14 cellular contexts compared by ENCODE assay signal in the genomic region with DNA sequence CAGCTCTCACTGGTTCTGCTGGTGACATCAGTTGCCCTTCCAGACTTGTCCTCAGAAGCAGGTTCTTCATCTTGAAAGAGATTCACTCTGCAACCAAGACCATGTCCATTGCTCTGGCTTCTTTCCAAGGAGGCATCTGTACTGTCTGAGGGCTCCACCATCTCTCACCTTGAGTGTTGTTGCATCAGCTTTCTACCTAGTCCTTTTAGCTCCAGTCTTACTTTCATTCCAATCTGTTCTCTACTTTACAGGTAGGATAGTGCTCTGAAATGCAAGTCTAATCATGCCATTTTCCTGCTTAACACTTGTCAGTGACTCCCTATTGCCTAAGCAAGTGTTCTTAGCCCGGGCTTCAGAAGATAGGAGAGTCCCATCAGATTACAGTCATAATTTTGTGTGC.
DNase-seq lines count a peak whose midpoint lies in the region; ATAC-seq, FAIRE-seq and TF ChIP-seq lines count a peak whose summit lies in the region.
"Had no signal": no experiment of that assay in that cellular context is flagged by ENCODE, and none has a peak within 500 bp of the region (broad histone marks: within the 10 kb centered on the region; RNA-seq: fewer than 3 reads in every experiment).

No MANE protein-coding gene starts in this region.

- no peaks in the 10 kb centered on the region for H3K36me3 ChIP-seq in BLaER1 treated with 17β-estradiol and CSF1 and Interleukin-3, amounts not matched to agents 10 nM and 100 nM
- H3K36me3 ChIP-seq in K562 (ENCODE audit: control insufficient read depth, insufficient read depth, low read length), result no peaks in the 10 kb centered on the region
- H3K36me3 ChIP-seq: HAP-1 had no signal

- peaks cover 18 to 42% (median 31%) of the 10 kb centered on the region in 10 experiments for H3K4me1 ChIP-seq in BLaER1 treated with 17β-estradiol and CSF1 and Interleukin-3, amounts not matched to agents 10 nM and 100 nM
- H3K4me1 ChIP-seq in K562 (replicated peaks in 1 of 2; ENCODE audit: control insufficient read depth in 2 of 2, insufficient read depth in 2 of 2, low read length in 2 of 2), result peaks cover 0 to 11% of the 10 kb centered on the region in 2 experiments; a peak in 3 of 5 replicates
- H3K4me1 ChIP-seq: Caco-2, HAP-1 had no signal

- TF ChIP-seq CTCF in K562 (IDR thresholded peaks at IDR 0.05 in 2 of 3, conservative IDR thresholded peaks at IDR 0.05 in 1 of 3; ENCODE audit: insufficient read depth in 2 of 3, low read depth in 1 of 3, low read length in 3 of 3), result no peak

- CTCF ChIA-PET in K562 (lab: Yijun Ruan, JAX; ENCODE audit: low intra/inter-chr PET ratio), result no interaction called here

- peak; percentile 29 for FAIRE-seq in K562 (lab: Jason Lieb, UNC)
- FAIRE-seq: D721Med, GM19239 had no signal

- no peaks in the 10 kb centered on the region for H3K79me2 ChIP-seq in K562 (ENCODE audit: control insufficient read depth, insufficient read depth, low read length)

- no peaks in the 10 kb centered on the region for H3K27me3 ChIP-seq in BLaER1 treated with 17β-estradiol and CSF1 and Interleukin-3, amounts not matched to agents 10 nM and 100 nM
- H3K27me3 ChIP-seq in K562 (ENCODE audit: control insufficient read depth in 2 of 2, insufficient read depth in 2 of 2, low read length in 2 of 2), result no peaks in the 10 kb centered on the region

- in situ Hi-C loops in K562 (cut with MboI), result no loop called here

- no peaks in the 10 kb centered on the region for H3K9me1 ChIP-seq in K562 (ENCODE audit: control insufficient read depth, insufficient read depth, low read length)

- intact Hi-C loops in K562 (cut with micrococcal nuclease), result no loop called here

- POLR2A ChIA-PET in K562 (lab: Yijun Ruan, JAX), result no interaction called here

- ATAC-seq in K562 (peak; percentile 68), GM18861 (IDR thresholded peaks at IDR 0.05; ENCODE audit: unreplicated experiment) (no peak), GM19452 (IDR thresholded peaks at IDR 0.05; ENCODE audit: unreplicated experiment) (no peak)

- no peak for TF ChIP-seq RAD21 in K562 (CRISPR knock-in tag; conservative IDR thresholded peaks at IDR 0.05 in 1 of 2, IDR thresholded peaks at IDR 0.05 in 1 of 2)

- TF ChIP-seq POLR2A in K562 (conservative IDR thresholded peaks at IDR 0.05), result no peak

- H3K9me3 ChIP-seq in BLaER1 treated with 17β-estradiol and CSF1 and Interleukin-3, amounts not matched to agents 10 nM and 100 nM (replicated peaks in 1 of 11), result peaks cover 18 to 48% (median 34%) of the 10 kb centered on the region in 11 experiments
- no peaks in the 10 kb centered on the region for H3K9me3 ChIP-seq in K562 (replicated peaks; ENCODE audit: control insufficient read depth, insufficient read depth, low read depth, low read length)
- H3K9me3 ChIP-seq: Caco-2, HAP-1 had no signal

- TF ChIP-seq EP300 in K562 (IDR thresholded peaks at IDR 0.05; ENCODE audit: low read length), result no peak

- no peaks in the 10 kb centered on the region for H4K20me1 ChIP-seq in BLaER1 treated with 17β-estradiol and CSF1 and Interleukin-3, amounts not matched to agents 10 nM and 100 nM
- H4K20me1 ChIP-seq in K562 (replicated peaks; ENCODE audit: control insufficient read depth, insufficient read depth, low read length), result no peaks in the 10 kb centered on the region

- no peak overlapping the region for H3K9ac ChIP-seq in BLaER1 treated with 17β-estradiol and CSF1 and Interleukin-3, amounts not matched to agents 10 nM and 100 nM
- no peak overlapping the region; a peak in 1 of 4 replicates for H3K9ac ChIP-seq in K562 (ENCODE audit: insufficient read depth in 1 of 2, low read depth in 2 of 2, low read length in 2 of 2)
- H3K9ac ChIP-seq: GM23248 had no signal

- H3K27ac ChIP-seq in BLaER1 treated with 17β-estradiol and CSF1 and Interleukin-3, amounts not matched to agents 10 nM and 100 nM, result peak overlapping the region in 2 of 11 experiments; percentile 22 to 72; a peak in 1 of 22 replicates
- H3K27ac ChIP-seq in K562 (ENCODE audit: extremely low read depth, low read depth, low read length) (no peak overlapping the region), epithelial cell of prostate (peak overlapping the region; percentile 21)
- H3K27ac ChIP-seq: C4-2B, GM23248 had no signal

- H3K4me3 ChIP-seq in BLaER1 treated with 17β-estradiol and CSF1 and Interleukin-3, amounts not matched to agents 10 nM and 100 nM, result no peak overlapping the region
- H3K4me3 ChIP-seq in K562, result no peak overlapping the region
- H3K4me3 ChIP-seq: GM23248, HAP-1 had no signal

- DNase-seq in K562 (ENCODE audit: extremely low read depth in 1 of 4, low spot score in 3 of 4) (no peak), epithelial cell of prostate (ENCODE audit: low read depth, low spot score) (no peak)
- DNase-seq in stimulated activated naive CD4-positive, alpha-beta T cell treated with Interleukin-2 at 50 U/mL for 16 hours (lab: John Stamatoyannopoulos, UW), result no peak
- DNase-seq: Caco-2; CD4-positive, alpha-beta T cell; GF-D8; GM23248 had no signal

- peak overlapping the region; percentile 60 for H2AFZ ChIP-seq in K562 (ENCODE audit: low read depth, low read length)
- H2AFZ ChIP-seq: GM23248 had no signal

- 0% methylated on average over 1 of the region's 1 CpG for WGBS in K562 (ENCODE audit: insufficient coverage, low coverage, missing lambda C conversion rate)

- H3K4me2 ChIP-seq in BLaER1 treated with 17β-estradiol and CSF1 and Interleukin-3, amounts not matched to agents 10 nM and 100 nM, result peak overlapping the region in 10 of 11 experiments; percentile 33 to 93 (median 72); a peak in 18 of 22 replicates
- H3K4me2 ChIP-seq in K562 (ENCODE audit: insufficient read depth, low read length), result no peak overlapping the region

- BruUV-seq in K562 (replicated peaks; lab: Mats Ljungman, UMichigan), result no TSS peak

TF ChIP-seq in K562, 482 proteins besides CTCF, POLR2A, EP300 and RAD21 (continues in another document):
- TF ChIP-seq CEBPG (CRISPR knock-in tag; IDR thresholded peaks at IDR 0.05) (peak; percentile 49; the same call in 1 of the 2 replicates), CEBPG (tag; conservative IDR thresholded peaks at IDR 0.05 in 1 of 2, IDR thresholded peaks at IDR 0.05 in 1 of 2) (peak; percentile 38 to 62; a peak in 3 of 4 replicates), HIVEP1 (CRISPR knock-in tag; IDR thresholded peaks at IDR 0.05) (peak; percentile 62; the same call in 1 of the 2 replicates), SMAD4 (CRISPR knock-in tag; conservative IDR thresholded peaks at IDR 0.05) (peak; percentile 37; the same call in 1 of the 2 replicates), CEBPB (tag; IDR thresholded peaks at IDR 0.05) (peak; percentile 53), ZNF140 (CRISPR knock-in tag; IDR thresholded peaks at IDR 0.05) (no peak), BRCA1 (IDR thresholded peaks at IDR 0.05) (no peak), BRCA1 (CRISPR knock-in tag; IDR thresholded peaks at IDR 0.05) (no peak)
- TF ChIP-seq, protein P1, sequence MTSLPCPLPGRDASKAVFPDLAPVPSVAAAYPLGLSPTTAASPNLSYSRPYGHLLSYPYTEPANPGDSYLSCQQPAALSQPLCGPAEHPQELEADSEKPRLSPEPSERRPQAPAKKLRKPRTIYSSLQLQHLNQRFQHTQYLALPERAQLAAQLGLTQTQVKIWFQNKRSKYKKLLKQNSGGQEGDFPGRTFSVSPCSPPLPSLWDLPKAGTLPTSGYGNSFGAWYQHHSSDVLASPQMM (CRISPR knock-in tag; IDR thresholded peaks at IDR 0.05), result no peak
- TF ChIP-seq, protein P2, sequence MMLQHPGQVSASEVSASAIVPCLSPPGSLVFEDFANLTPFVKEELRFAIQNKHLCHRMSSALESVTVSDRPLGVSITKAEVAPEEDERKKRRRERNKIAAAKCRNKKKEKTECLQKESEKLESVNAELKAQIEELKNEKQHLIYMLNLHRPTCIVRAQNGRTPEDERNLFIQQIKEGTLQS (IDR thresholded peaks at IDR 0.05), result peak; percentile 59
- TF ChIP-seq, protein P2 (CRISPR knock-in tag; conservative IDR thresholded peaks at IDR 0.05), result no peak
- TF ChIP-seq, protein P3, sequence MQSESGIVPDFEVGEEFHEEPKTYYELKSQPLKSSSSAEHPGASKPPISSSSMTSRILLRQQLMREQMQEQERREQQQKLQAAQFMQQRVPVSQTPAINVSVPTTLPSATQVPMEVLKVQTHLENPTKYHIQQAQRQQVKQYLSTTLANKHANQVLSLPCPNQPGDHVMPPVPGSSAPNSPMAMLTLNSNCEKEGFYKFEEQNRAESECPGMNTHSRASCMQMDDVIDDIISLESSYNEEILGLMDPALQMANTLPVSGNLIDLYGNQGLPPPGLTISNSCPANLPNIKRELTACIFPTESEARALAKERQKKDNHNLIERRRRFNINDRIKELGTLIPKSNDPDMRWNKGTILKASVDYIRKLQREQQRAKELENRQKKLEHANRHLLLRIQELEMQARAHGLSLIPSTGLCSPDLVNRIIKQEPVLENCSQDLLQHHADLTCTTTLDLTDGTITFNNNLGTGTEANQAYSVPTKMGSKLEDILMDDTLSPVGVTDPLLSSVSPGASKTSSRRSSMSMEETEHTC (IDR thresholded peaks at IDR 0.05), result no peak
- TF ChIP-seq, protein P4, sequence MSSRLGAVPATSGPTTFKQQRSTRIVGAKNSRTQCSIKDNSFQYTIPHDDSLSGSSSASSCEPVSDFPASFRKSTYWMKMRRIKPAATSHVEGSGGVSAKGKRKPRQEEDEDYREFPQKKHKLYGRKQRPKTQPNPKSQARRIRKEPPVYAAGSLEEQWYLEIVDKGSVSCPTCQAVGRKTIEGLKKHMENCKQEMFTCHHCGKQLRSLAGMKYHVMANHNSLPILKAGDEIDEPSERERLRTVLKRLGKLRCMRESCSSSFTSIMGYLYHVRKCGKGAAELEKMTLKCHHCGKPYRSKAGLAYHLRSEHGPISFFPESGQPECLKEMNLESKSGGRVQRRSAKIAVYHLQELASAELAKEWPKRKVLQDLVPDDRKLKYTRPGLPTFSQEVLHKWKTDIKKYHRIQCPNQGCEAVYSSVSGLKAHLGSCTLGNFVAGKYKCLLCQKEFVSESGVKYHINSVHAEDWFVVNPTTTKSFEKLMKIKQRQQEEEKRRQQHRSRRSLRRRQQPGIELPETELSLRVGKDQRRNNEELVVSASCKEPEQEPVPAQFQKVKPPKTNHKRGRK (tag; IDR thresholded peaks at IDR 0.05), result no peak
